ENCODE assay signal across 1 cellular context in genomic region chr16:78249056-78249455, GRCh38.
TF ChIP-seq lines count a peak whose summit lies in the region.

No MANE protein-coding gene starts in this region.

TF ChIP-seq in HepG2, 621 proteins besides CTCF, POLR2A, EP300 and RAD21 (continued from another document and continues in another):
- no peak for TF ChIP-seq E2F1 (CRISPR knock-in tag; IDR thresholded peaks at IDR 0.05)
- TF ChIP-seq ZNF619 (CRISPR knock-in tag; IDR thresholded peaks at IDR 0.05) = 0 out of 2 replicates have a peak, but pooled peaks have one; percentile 76
- TF ChIP-seq ZNF354B (CRISPR knock-in tag; IDR thresholded peaks at IDR 0.05) = no peak
- no peak for TF ChIP-seq TEAD2 (CRISPR knock-in tag; IDR thresholded peaks at IDR 0.05)
- peak; percentile 41 for TF ChIP-seq FOSL2 (CRISPR knock-in tag; IDR thresholded peaks at IDR 0.05)
- TF ChIP-seq IRF9 (CRISPR knock-in tag; IDR thresholded peaks at IDR 0.05; ENCODE audit: borderline replicate concordance) = peak; percentile 78; the same call in 1 of the 2 replicates
- no peak for TF ChIP-seq ZNF672 (CRISPR knock-in tag; IDR thresholded peaks at IDR 0.05)
- peak; percentile 73 for TF ChIP-seq ZFP91 (CRISPR knock-in tag; IDR thresholded peaks at IDR 0.05; ENCODE audit: borderline replicate concordance)
- no peak for TF ChIP-seq THAP8 (CRISPR knock-in tag; IDR thresholded peaks at IDR 0.05; ENCODE audit: borderline replicate concordance)
- no peak; the same call in 1 of the 2 replicates for TF ChIP-seq SP5 (CRISPR knock-in tag; IDR thresholded peaks at IDR 0.05; ENCODE audit: borderline replicate concordance, low read depth)
- TF ChIP-seq ZNF552 (CRISPR knock-in tag; IDR thresholded peaks at IDR 0.05; ENCODE audit: borderline replicate concordance) = 0 out of 2 replicates have a peak, but pooled peaks have one; percentile 26
- peak; percentile 57; the same call in 1 of the 2 replicates for TF ChIP-seq KAT8 (CRISPR knock-in tag; IDR thresholded peaks at IDR 0.05)
- TF ChIP-seq DBP (CRISPR knock-in tag; IDR thresholded peaks at IDR 0.05; ENCODE audit: not compliant biosample characterization) = no peak
- no peak for TF ChIP-seq ZNF546 (CRISPR knock-in tag; conservative IDR thresholded peaks at IDR 0.05)
- 0 out of 2 replicates have a peak, but pooled peaks have one; percentile 62 for TF ChIP-seq HIC2 (CRISPR knock-in tag; IDR thresholded peaks at IDR 0.05; ENCODE audit: low read depth)
- TF ChIP-seq ZNF792 (CRISPR knock-in tag; IDR thresholded peaks at IDR 0.05) = 0 out of 2 replicates have a peak, but pooled peaks have one; percentile 44
- no peak for TF ChIP-seq POGK (CRISPR knock-in tag; conservative IDR thresholded peaks at IDR 0.05)
- no peak; the same call in 1 of the 2 replicates for TF ChIP-seq ZNF556 (CRISPR knock-in tag; IDR thresholded peaks at IDR 0.05; ENCODE audit: borderline replicate concordance)
- TF ChIP-seq ZNF205 (CRISPR knock-in tag; IDR thresholded peaks at IDR 0.05) = peak; percentile 68; the same call in 1 of the 2 replicates
- TF ChIP-seq HDAC2 (CRISPR knock-in tag; IDR thresholded peaks at IDR 0.05) = peak; percentile 69
- no peak for TF ChIP-seq CENPT (CRISPR knock-in tag; IDR thresholded peaks at IDR 0.05; ENCODE audit: low read depth)
- TF ChIP-seq SAP130 (CRISPR knock-in tag; IDR thresholded peaks at IDR 0.05; ENCODE audit: low read depth) = peak; percentile 40; the same call in 1 of the 2 replicates
- TF ChIP-seq SMARCE1 (IDR thresholded peaks at IDR 0.05; ENCODE audit: borderline replicate concordance) = no peak
- 0 out of 2 replicates have a peak, but pooled peaks have one; percentile 27 for TF ChIP-seq FOXC1 (CRISPR knock-in tag; IDR thresholded peaks at IDR 0.05; ENCODE audit: borderline replicate concordance)
- 0 out of 2 replicates have a peak, but pooled peaks have one; percentile 52 for TF ChIP-seq ZNF292 (CRISPR knock-in tag; IDR thresholded peaks at IDR 0.05; ENCODE audit: borderline replicate concordance, low read depth)
- TF ChIP-seq PREB (CRISPR knock-in tag; IDR thresholded peaks at IDR 0.05) = no peak
- TF ChIP-seq STAG1 (CRISPR knock-in tag; IDR thresholded peaks at IDR 0.05) = peak; percentile 91
- TF ChIP-seq ERF (CRISPR knock-in tag; IDR thresholded peaks at IDR 0.05) = peak; percentile 78; the same call in 1 of the 2 replicates
- TF ChIP-seq ARID2 (CRISPR knock-in tag; IDR thresholded peaks at IDR 0.05; ENCODE audit: borderline replicate concordance) = no peak
- TF ChIP-seq ZBTB38 (CRISPR knock-in tag; IDR thresholded peaks at IDR 0.05) = peak; percentile 97
- TF ChIP-seq ZGPAT (CRISPR knock-in tag; IDR thresholded peaks at IDR 0.05) = peak; percentile 45; the same call in 1 of the 2 replicates
- no peak for TF ChIP-seq CCAR2 (optimal IDR thresholded peaks at IDR 0.05; ENCODE audit: low read depth, low read length)
- peak in 1 of 2 experiments; percentile 67; a peak in 1 of 4 replicates for TF ChIP-seq KLF16 (CRISPR knock-in tag; IDR thresholded peaks at IDR 0.05)
- TF ChIP-seq SPEN (CRISPR knock-in tag; IDR thresholded peaks at IDR 0.05; ENCODE audit: low read depth) = peak; percentile 26; the same call in 1 of the 2 replicates
- TF ChIP-seq ATF2 (CRISPR knock-in tag; IDR thresholded peaks at IDR 0.05) = 0 out of 2 replicates have a peak, but pooled peaks have one; percentile 48
